1 cellular context compared by ENCODE assay signal in the genomic region with DNA sequence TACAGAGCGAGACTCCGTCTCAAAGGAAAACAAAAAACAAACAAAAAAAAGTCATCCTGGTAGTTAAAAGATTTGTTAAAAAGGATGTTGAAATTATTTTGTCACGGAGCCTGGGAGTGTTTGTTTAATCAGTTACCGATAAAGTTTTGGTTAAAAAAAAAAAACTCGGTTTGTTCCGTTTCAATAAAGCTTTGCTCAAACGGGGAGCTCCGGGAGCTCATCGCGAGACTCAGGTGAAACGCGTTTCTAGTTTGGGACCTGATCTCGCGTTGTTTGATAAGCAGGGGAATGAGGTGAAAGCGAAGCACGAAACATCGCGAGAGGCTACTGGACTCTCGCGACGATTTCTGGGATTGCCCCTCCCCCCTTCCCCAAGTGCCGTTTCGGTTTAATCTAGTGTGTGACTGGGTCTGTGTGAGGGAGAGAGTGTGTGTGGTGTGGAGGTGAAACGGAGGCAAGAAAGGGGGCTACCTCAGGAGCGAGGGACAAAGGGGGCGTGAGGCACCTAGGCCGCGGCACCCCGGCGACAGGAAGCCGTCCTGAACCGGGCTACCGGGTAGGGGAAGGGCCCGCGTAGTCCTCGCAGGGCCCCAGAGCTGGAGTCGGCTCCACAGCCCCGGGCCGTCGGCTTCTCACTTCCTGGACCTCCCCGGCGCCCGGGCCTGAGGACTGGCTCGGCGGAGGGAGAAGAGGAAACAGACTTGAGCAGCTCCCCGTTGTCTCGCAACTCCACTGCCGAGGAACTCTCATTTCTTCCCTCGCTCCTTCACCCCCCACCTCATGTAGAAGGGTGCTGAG.
A peak's percentile ranks its signal among the peaks of the same experiment; 100 is the strongest.
TF ChIP-seq lines count a peak whose summit lies in the region.

A gene (plus strand): TSS at position 374 of the 798 bp plus-strand sequence. CDS start 586 bp downstream, outside the sequence.

TF ChIP-seq in HepG2, 621 proteins besides CTCF, POLR2A, EP300 and RAD21 (continued from another document and continues in another):
- TF ChIP-seq, protein P1, sequence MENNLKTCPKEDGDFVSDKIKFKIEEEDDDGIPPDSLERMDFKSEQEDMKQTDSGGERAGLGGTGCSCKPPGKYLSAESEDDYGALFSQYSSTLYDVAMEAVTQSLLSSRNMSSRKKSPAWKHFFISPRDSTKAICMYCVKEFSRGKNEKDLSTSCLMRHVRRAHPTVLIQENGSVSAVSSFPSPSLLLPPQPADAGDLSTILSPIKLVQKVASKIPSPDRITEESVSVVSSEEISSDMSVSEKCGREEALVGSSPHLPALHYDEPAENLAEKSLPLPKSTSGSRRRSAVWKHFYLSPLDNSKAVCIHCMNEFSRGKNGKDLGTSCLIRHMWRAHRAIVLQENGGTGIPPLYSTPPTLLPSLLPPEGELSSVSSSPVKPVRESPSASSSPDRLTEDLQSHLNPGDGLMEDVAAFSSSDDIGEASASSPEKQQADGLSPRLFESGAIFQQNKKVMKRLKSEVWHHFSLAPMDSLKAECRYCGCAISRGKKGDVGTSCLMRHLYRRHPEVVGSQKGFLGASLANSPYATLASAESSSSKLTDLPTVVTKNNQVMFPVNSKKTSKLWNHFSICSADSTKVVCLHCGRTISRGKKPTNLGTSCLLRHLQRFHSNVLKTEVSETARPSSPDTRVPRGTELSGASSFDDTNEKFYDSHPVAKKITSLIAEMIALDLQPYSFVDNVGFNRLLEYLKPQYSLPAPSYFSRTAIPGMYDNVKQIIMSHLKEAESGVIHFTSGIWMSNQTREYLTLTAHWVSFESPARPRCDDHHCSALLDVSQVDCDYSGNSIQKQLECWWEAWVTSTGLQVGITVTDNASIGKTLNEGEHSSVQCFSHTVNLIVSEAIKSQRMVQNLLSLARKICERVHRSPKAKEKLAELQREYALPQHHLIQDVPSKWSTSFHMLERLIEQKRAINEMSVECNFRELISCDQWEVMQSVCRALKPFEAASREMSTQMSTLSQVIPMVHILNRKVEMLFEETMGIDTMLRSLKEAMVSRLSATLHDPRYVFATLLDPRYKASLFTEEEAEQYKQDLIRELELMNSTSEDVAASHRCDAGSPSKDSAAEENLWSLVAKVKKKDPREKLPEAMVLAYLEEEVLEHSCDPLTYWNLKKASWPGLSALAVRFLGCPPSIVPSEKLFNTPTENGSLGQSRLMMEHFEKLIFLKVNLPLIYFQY (CRISPR knock-in tag; IDR thresholded peaks at IDR 0.05; ENCODE audit: borderline replicate concordance) = no peak; the same call in 1 of the 2 replicates
- TF ChIP-seq IRF2 (CRISPR knock-in tag; IDR thresholded peaks at IDR 0.05) (peak; percentile 98), FIP1L1 (IDR thresholded peaks at IDR 0.05; ENCODE audit: borderline replicate concordance, insufficient read depth, low read depth, low read length) (peak; percentile 46; the same call in 1 of the 2 replicates), HNF4G (IDR thresholded peaks at IDR 0.05; ENCODE audit: borderline replicate concordance, low read depth, low read length) (peak; percentile 34; the same call in 1 of the 2 replicates), HNF4G (CRISPR knock-in tag; IDR thresholded peaks at IDR 0.05; ENCODE audit: borderline replicate concordance, low read depth) (peak; percentile 71; the same call in 1 of the 2 replicates), STAT5B (CRISPR knock-in tag; IDR thresholded peaks at IDR 0.05) (no peak), PHF21A (CRISPR knock-in tag; IDR thresholded peaks at IDR 0.05) (peak; percentile 80), RCOR2 (CRISPR knock-in tag; IDR thresholded peaks at IDR 0.05) (peak; percentile 47; the same call in 1 of the 2 replicates), ZNF850 (CRISPR knock-in tag; conservative IDR thresholded peaks at IDR 0.05) (peak; percentile 43; the same call in 1 of the 2 replicates), SATB2 (CRISPR knock-in tag; IDR thresholded peaks at IDR 0.05) (0 out of 2 replicates have a peak, but pooled peaks have one; percentile 89), TRIM24 (CRISPR knock-in tag; IDR thresholded peaks at IDR 0.05) (no peak), MED13 (CRISPR knock-in tag; IDR thresholded peaks at IDR 0.05) (no peak; the same call in 1 of the 2 replicates), TCF7 (IDR thresholded peaks at IDR 0.05; ENCODE audit: low read depth) (no peak; the same call in 1 of the 2 replicates), JUN (CRISPR knock-in tag; IDR thresholded peaks at IDR 0.05) (no peak), BCL6 (CRISPR knock-in tag; IDR thresholded peaks at IDR 0.05) (no peak; the same call in 1 of the 2 replicates), SRSF4 (IDR thresholded peaks at IDR 0.05; ENCODE audit: low read depth, low read length, poor library complexity, severe bottlenecking) (no peak), KLF16 (CRISPR knock-in tag; IDR thresholded peaks at IDR 0.05) (peak in 1 of 2 experiments; percentile 99; a peak in 2 of 4 replicates), MYC (CRISPR knock-in tag; IDR thresholded peaks at IDR 0.05; ENCODE audit: borderline replicate concordance) (peak; percentile 74; the same call in 1 of the 2 replicates)
- TF ChIP-seq, protein P2, sequence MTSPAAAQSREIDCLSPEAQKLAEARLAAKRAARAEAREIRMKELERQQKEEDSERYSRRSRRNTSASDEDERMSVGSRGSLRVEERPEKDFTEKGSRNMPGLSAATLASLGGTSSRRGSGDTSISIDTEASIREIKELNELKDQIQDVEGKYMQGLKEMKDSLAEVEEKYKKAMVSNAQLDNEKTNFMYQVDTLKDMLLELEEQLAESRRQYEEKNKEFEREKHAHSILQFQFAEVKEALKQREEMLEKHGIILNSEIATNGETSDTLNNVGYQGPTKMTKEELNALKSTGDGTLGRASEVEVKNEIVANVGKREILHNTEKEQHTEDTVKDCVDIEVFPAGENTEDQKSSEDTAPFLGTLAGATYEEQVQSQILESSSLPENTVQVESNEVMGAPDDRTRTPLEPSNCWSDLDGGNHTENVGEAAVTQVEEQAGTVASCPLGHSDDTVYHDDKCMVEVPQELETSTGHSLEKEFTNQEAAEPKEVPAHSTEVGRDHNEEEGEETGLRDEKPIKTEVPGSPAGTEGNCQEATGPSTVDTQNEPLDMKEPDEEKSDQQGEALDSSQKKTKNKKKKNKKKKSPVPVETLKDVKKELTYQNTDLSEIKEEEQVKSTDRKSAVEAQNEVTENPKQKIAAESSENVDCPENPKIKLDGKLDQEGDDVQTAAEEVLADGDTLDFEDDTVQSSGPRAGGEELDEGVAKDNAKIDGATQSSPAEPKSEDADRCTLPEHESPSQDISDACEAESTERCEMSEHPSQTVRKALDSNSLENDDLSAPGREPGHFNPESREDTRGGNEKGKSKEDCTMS (CRISPR knock-in tag; conservative IDR thresholded peaks at IDR 0.05) = no peak
- TF ChIP-seq, protein P3, sequence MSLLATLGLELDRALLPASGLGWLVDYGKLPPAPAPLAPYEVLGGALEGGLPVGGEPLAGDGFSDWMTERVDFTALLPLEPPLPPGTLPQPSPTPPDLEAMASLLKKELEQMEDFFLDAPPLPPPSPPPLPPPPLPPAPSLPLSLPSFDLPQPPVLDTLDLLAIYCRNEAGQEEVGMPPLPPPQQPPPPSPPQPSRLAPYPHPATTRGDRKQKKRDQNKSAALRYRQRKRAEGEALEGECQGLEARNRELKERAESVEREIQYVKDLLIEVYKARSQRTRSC (CRISPR knock-in tag; IDR thresholded peaks at IDR 0.05; ENCODE audit: low read depth) = no peak
- TF ChIP-seq, protein P4, sequence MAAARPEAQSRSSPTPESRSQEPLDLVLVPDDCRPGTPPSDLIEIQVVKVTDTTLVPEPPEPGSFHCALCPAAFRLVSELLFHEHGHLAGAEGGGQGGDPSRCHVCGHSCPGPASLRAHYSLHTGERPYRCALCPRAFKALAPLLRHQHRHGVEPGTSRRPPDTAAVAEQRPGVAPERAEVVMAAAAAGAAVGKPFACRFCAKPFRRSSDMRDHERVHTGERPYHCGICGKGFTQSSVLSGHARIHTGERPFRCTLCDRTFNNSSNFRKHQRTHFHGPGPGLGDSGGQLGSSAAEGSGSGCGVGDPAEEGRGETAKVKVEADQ (CRISPR knock-in tag; IDR thresholded peaks at IDR 0.05; ENCODE audit: borderline replicate concordance) = peak; percentile 57
- TF ChIP-seq, protein P5, sequence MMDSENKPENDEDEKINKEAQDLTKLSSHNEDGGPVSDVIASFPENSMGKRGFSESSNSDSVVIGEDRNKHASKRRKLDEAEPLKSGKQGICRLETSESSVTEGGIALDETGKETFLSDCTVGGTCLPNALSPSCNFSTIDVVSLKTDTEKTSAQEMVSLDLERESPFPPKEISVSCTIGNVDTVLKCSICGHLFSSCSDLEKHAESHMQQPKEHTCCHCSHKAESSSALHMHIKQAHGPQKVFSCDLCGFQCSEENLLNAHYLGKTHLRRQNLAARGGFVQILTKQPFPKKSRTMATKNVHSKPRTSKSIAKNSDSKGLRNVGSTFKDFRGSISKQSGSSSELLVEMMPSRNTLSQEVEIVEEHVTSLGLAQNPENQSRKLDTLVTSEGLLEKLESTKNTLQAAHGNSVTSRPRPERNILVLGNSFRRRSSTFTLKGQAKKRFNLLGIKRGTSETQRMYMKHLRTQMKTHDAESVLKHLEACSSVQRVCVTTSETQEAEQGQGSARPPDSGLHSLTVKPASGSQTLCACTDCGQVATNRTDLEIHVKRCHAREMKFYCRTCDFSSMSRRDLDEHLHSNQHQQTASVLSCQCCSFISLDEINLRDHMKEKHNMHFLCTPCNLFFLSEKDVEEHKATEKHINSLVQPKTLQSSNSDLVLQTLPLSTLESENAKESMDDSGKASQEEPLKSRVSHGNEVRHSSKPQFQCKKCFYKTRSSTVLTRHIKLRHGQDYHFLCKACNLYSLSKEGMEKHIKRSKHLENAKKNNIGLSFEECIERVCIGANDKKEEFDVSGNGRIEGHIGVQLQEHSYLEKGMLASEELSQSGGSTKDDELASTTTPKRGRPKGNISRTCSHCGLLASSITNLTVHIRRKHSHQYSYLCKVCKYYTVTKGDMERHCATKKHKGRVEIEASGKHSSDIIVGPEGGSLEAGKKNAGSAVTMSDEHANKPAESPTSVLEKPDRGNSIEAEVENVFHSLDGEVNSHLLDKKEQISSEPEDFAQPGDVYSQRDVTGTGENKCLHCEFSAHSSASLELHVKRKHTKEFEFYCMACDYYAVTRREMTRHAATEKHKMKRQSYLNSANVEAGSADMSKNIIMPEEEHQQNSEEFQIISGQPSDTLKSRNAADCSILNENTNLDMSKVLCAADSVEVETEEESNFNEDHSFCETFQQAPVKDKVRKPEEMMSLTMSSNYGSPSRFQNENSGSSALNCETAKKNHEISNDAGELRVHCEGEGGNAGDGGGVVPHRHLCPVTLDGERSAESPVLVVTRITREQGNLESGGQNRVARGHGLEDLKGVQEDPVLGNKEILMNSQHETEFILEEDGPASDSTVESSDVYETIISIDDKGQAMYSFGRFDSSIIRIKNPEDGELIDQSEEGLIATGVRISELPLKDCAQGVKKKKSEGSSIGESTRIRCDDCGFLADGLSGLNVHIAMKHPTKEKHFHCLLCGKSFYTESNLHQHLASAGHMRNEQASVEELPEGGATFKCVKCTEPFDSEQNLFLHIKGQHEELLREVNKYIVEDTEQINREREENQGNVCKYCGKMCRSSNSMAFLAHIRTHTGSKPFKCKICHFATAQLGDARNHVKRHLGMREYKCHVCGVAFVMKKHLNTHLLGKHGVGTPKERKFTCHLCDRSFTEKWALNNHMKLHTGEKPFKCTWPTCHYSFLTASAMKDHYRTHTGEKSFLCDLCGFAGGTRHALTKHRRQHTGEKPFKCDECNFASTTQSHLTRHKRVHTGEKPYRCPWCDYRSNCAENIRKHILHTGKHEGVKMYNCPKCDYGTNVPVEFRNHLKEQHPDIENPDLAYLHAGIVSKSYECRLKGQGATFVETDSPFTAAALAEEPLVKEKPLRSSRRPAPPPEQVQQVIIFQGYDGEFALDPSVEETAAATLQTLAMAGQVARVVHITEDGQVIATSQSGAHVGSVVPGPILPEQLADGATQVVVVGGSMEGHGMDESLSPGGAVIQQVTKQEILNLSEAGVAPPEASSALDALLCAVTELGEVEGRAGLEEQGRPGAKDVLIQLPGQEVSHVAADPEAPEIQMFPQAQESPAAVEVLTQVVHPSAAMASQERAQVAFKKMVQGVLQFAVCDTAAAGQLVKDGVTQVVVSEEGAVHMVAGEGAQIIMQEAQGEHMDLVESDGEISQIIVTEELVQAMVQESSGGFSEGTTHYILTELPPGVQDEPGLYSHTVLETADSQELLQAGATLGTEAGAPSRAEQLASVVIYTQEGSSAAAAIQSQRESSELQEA (CRISPR knock-in tag; IDR thresholded peaks at IDR 0.05; ENCODE audit: not compliant biosample characterization) = no peak
- TF ChIP-seq, protein P6, sequence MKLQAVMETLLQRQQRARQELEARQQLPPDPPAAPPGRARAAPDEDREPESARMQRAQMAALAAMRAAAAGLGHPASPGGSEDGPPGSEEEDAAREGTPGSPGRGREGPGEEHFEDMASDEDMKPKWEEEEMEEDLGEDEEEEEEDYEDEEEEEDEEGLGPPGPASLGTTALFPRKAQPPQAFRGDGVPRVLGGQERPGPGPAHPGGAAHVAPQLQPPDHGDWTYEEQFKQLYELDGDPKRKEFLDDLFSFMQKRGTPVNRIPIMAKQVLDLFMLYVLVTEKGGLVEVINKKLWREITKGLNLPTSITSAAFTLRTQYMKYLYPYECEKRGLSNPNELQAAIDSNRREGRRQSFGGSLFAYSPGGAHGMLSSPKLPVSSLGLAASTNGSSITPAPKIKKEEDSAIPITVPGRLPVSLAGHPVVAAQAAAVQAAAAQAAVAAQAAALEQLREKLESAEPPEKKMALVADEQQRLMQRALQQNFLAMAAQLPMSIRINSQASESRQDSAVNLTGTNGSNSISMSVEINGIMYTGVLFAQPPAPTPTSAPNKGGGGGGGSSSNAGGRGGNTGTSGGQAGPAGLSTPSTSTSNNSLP (IDR thresholded peaks at IDR 0.05; ENCODE audit: low read depth, low read length) = peak; percentile 97
- TF ChIP-seq, protein P7, sequence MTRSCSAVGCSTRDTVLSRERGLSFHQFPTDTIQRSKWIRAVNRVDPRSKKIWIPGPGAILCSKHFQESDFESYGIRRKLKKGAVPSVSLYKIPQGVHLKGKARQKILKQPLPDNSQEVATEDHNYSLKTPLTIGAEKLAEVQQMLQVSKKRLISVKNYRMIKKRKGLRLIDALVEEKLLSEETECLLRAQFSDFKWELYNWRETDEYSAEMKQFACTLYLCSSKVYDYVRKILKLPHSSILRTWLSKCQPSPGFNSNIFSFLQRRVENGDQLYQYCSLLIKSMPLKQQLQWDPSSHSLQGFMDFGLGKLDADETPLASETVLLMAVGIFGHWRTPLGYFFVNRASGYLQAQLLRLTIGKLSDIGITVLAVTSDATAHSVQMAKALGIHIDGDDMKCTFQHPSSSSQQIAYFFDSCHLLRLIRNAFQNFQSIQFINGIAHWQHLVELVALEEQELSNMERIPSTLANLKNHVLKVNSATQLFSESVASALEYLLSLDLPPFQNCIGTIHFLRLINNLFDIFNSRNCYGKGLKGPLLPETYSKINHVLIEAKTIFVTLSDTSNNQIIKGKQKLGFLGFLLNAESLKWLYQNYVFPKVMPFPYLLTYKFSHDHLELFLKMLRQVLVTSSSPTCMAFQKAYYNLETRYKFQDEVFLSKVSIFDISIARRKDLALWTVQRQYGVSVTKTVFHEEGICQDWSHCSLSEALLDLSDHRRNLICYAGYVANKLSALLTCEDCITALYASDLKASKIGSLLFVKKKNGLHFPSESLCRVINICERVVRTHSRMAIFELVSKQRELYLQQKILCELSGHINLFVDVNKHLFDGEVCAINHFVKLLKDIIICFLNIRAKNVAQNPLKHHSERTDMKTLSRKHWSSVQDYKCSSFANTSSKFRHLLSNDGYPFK (CRISPR knock-in tag; IDR thresholded peaks at IDR 0.05; ENCODE audit: borderline replicate concordance) = peak; percentile 80; the same call in 1 of the 2 replicates
